Comparison of ENCODE assay signal across 22 cellular contexts in genomic region chr19:4566402-4567051, GRCh38. TPM values are rescaled to one million over a fixed set of nuclear protein-coding genes. Genes with fewer than 3 reads are reported as not detected.
A peak's percentile ranks its signal among the peaks of the same experiment; 100 is the strongest.
DNase-seq lines count a peak whose midpoint lies in the region; TF ChIP-seq lines count a peak whose summit lies in the region.
"Had no signal": no experiment of that assay in that cellular context is flagged by ENCODE, and none has a peak within 500 bp of the region (broad histone marks: within the 10 kb centered on the region; RNA-seq: fewer than 3 reads in every experiment).

No MANE protein-coding gene starts in this region.

- no peaks in the 10 kb centered on the region for H3K36me3 ChIP-seq in CD8-positive, alpha-beta memory T cell (ENCODE audit: insufficient read depth, low read length)
- H3K36me3 ChIP-seq: BE2C, MG63 had no signal

- CTCF ChIA-PET in CD8-positive, alpha-beta memory T cell (lab: Charles Lee), result interaction anchor here (1.3 to 6.1 kb wide), 5 partner anchors 10 to 225 kb away, joined by 3 to 38 read pairs (median 4); partner anchors contain the start of gene FEM1A

- no peak overlapping the region for H3K4me3 ChIP-seq in CD8-positive, alpha-beta memory T cell (ENCODE audit: low read length)
- H3K4me3 ChIP-seq: GM23338, MG63 had no signal

- H3K4me1 ChIP-seq in CD8-positive, alpha-beta memory T cell (ENCODE audit: insufficient read depth, low read length), result no peaks in the 10 kb centered on the region
- H3K4me1 ChIP-seq: BE2C had no signal

- no peak overlapping the region for H3K4me3 Mint-ChIP-seq in chondrocyte (ENCODE audit: unreplicated experiment)
- H3K4me3 Mint-ChIP-seq in CD8-positive, alpha-beta memory T cell, result no peak overlapping the region
- H3K4me3 Mint-ChIP-seq: activated CD8-positive, alpha-beta T cell treated with anti-CD3 and anti-CD28 coated beads, Interleukin-2, amount 10 ng/mL, durations not matched to agents 7 days and 5 days; GM23338; mesothelial cell of epicardium; type B pancreatic cell had no signal

- H3K36me3 Mint-ChIP-seq in chondrocyte (ENCODE audit: low read depth), result no peaks in the 10 kb centered on the region
- no peaks in the 10 kb centered on the region for H3K36me3 Mint-ChIP-seq in CD8-positive, alpha-beta memory T cell
- H3K36me3 Mint-ChIP-seq: activated naive CD4-positive, alpha-beta T cell treated with anti-CD3 and anti-CD28 coated beads, Interleukin-2, amount 50 U/mL, for 72 hours; mesothelial cell of epicardium; type B pancreatic cell had no signal

- H3K4me1 Mint-ChIP-seq in chondrocyte (ENCODE audit: low read depth), result peaks cover 11% of the 10 kb centered on the region
- H3K4me1 Mint-ChIP-seq in CD8-positive, alpha-beta memory T cell, result no peaks in the 10 kb centered on the region
- H3K4me1 Mint-ChIP-seq: mesothelial cell of epicardium had no signal

- H3K27ac ChIP-seq in CD8-positive, alpha-beta memory T cell (ENCODE audit: low read depth, low read length), result no peak overlapping the region

- H3K9me3 Mint-ChIP-seq in chondrocyte (ENCODE audit: low read depth), result no peaks in the 10 kb centered on the region
- H3K9me3 Mint-ChIP-seq in CD8-positive, alpha-beta memory T cell, result no peaks in the 10 kb centered on the region
- H3K9me3 Mint-ChIP-seq: activated naive CD4-positive, alpha-beta T cell treated with anti-CD3 and anti-CD28 coated beads, Interleukin-2, amount 50 U/mL, for 72 hours; GM23338; mesothelial cell of epicardium; type B pancreatic cell had no signal

- no peak for TF ChIP-seq CTCF in chondrocyte (IDR thresholded peaks at IDR 0.05)

- H3K27ac Mint-ChIP-seq in chondrocyte (ENCODE audit: unreplicated experiment), result no peak overlapping the region
- no peak overlapping the region for H3K27ac Mint-ChIP-seq in CD8-positive, alpha-beta memory T cell
- H3K27ac Mint-ChIP-seq: activated CD8-positive, alpha-beta T cell treated with anti-CD3 and anti-CD28 coated beads, Interleukin-2, amount 10 ng/mL, durations not matched to agents 7 days and 5 days; activated naive CD4-positive, alpha-beta T cell treated with anti-CD3 and anti-CD28 coated beads, Interleukin-2, amount 50 U/mL, for 72 hours; GM23338; mesothelial cell of epicardium; type B pancreatic cell had no signal

- no peaks in the 10 kb centered on the region for H3K27me3 Mint-ChIP-seq in chondrocyte (ENCODE audit: low read depth)
- peaks cover 6 to 11% of the 10 kb centered on the region in 2 donors for H3K27me3 Mint-ChIP-seq in CD8-positive, alpha-beta memory T cell
- H3K27me3 Mint-ChIP-seq: type B pancreatic cell had no signal

- POLR2A ChIA-PET in CD8-positive, alpha-beta memory T cell (lab: Charles Lee), result no interaction called here

- H3K27me3 ChIP-seq in CD8-positive, alpha-beta memory T cell (ENCODE audit: insufficient read depth, low read length, poor library complexity, severe bottlenecking), result no peaks in the 10 kb centered on the region
- H3K27me3 ChIP-seq: MG63 had no signal

- H3K9me3 ChIP-seq in CD8-positive, alpha-beta memory T cell (ENCODE audit: low read length), result no peaks in the 10 kb centered on the region
- H3K9me3 ChIP-seq: BE2C, MG63 had no signal

- DNase-seq in NCI-H1417 (lab: John Stamatoyannopoulos, UW), result peak; percentile 39 to 61 (median 48)
- DNase-seq in NCI-H1417 treated with DMSO at 0.1 percent for 48 hours (lab: John Stamatoyannopoulos, UW), result no peak
- peak; percentile 16 for DNase-seq in DMS79 (lab: John Stamatoyannopoulos, UW)
- peak; percentile 80 for DNase-seq in chondrocyte (ENCODE audit: low spot score)
- no peak for DNase-seq in T-helper 2 cell
- DNase-seq in CD8-positive, alpha-beta memory T cell, result no peak
- DNase-seq: 8988T; activated CD4-positive, CD25-positive, alpha-beta regulatory T cell; activated CD8-positive, alpha-beta T cell treated with anti-CD3 and anti-CD28 coated beads, Interleukin-2, amount 10 ng/mL, durations not matched to agents 7 days and 5 days; activated T-cell treated with anti-CD3 and anti-CD28 coated beads, Interleukin-2, amount 50 U/mL, for 48 hours; BE2C; DMS153; hippocampal formation; MG63; NCI-H2081 treated with DMSO at 0.1 percent for 48 hours; stimulated activated naive CD8-positive, alpha-beta T cell treated with anti-CD3 and anti-CD28 coated beads, Interleukin-15, Interleukin-2, amounts not matched to agents 100 U/mL and 50 U/mL, for 24 hours had no signal

RNA-seq across cellular contexts. Expression of gene SEMA6B, which starts 7.0 kb away (rescaled TPM):
- total RNA-seq in chondrocyte, result 4.2 to 5.3 TPM (median 4.3 TPM) in 3 replicates
- total RNA-seq in CD8-positive, alpha-beta memory T cell, result under 1 TPM; 0.55 to 0.91 TPM
- polyA plus RNA-seq in CD8-positive, alpha-beta memory T cell, result not detected
- total RNA-seq: activated CD8-positive, alpha-beta T cell treated with anti-CD3 and anti-CD28 coated beads, Interleukin-2, amount 10 ng/mL, durations not matched to agents 7 days and 5 days; activated naive CD4-positive, alpha-beta T cell treated with anti-CD3 and anti-CD28 coated beads, Interleukin-2, amount 50 U/mL, for 72 hours; T-helper 2 cell treated with Interferon-gamma antibody and Interleukin-4, amounts not matched to agents 100 ng/mL and 5 ng/mL, for 36 hours had no signal

RNA-seq across cellular contexts. Expression of gene LRG1, which starts 26.7 kb away (rescaled TPM):
- total RNA-seq in chondrocyte, result not detected in 3 replicates
- total RNA-seq in CD8-positive, alpha-beta memory T cell, result not detected
- 0.06 TPM for polyA plus RNA-seq in CD8-positive, alpha-beta memory T cell
- total RNA-seq: activated CD8-positive, alpha-beta T cell treated with anti-CD3 and anti-CD28 coated beads, Interleukin-2, amount 10 ng/mL, durations not matched to agents 7 days and 5 days had no signal

RNA-seq across cellular contexts. Expression of gene PLIN5, which starts 31.5 kb away (rescaled TPM):
- not detected in 3 replicates for total RNA-seq in chondrocyte
- not detected for total RNA-seq in CD8-positive, alpha-beta memory T cell
- polyA plus RNA-seq in CD8-positive, alpha-beta memory T cell, result 0.29 TPM
- total RNA-seq: activated CD8-positive, alpha-beta T cell treated with anti-CD3 and anti-CD28 coated beads, Interleukin-2, amount 10 ng/mL, durations not matched to agents 7 days and 5 days; T-helper 2 cell treated with Interferon-gamma antibody and Interleukin-4, amounts not matched to agents 100 ng/mL and 5 ng/mL, for 36 hours had no signal
- polyA plus RNA-seq: keratinocyte had no signal

RNA-seq across cellular contexts. Expression of gene PLIN4, which starts 48.2 kb away (rescaled TPM):
- 0.05 TPM in 2 of 3 replicates, not detected in the other for total RNA-seq in chondrocyte
- under 1 TPM in 1 of 2 experiments, not detected in 1; 0.04 TPM for total RNA-seq in CD8-positive, alpha-beta memory T cell
- 0.15 TPM for polyA plus RNA-seq in CD8-positive, alpha-beta memory T cell
- total RNA-seq: activated CD8-positive, alpha-beta T cell treated with anti-CD3 and anti-CD28 coated beads, Interleukin-2, amount 10 ng/mL, durations not matched to agents 7 days and 5 days; T-helper 2 cell treated with Interferon-gamma antibody and Interleukin-4, amounts not matched to agents 100 ng/mL and 5 ng/mL, for 36 hours had no signal
- polyA plus RNA-seq: keratinocyte had no signal

Comparison
In these comparisons a context has a peak if more than half of its experiments do, and no peak if none do; other contexts are left out.
1. DNase-seq: peak in NCI-H1417 (3 of 3), DMS79 (single experiment) and chondrocyte (single experiment); none in NCI-H1417 treated with DMSO at 0.1 percent for 48 hours (single experiment), T-helper 2 cell (0 of 5) and CD8-positive, alpha-beta memory T cell (0 of 5).